Comparison of ENCODE assay signal across 30 cellular contexts in the genomic region with DNA sequence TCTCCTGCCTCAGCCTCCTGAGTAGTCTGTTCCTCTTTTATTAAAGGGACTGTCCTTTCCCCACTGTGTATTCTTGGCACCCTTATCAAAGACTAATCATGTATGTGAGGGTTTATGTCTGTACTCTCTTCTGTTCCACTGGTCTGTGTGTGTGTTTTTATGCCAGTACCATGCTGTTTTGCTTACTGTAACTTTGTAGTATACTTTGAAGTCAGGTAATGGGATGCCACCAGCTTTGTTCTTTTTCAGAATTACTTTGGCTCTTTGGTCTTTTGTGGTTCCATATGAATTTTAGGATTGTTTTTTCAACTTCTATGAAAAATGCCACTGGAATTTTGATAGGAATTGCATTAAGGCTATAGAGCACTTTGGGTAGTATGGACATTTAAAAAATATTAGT. TPM values are rescaled to one million over a fixed set of nuclear protein-coding genes. Genes with fewer than 3 reads are reported as not detected.
"Had no signal": no experiment of that assay in that cellular context is flagged by ENCODE, and none has a peak within 500 bp of the region (broad histone marks: within the 10 kb centered on the region; RNA-seq: fewer than 3 reads in every experiment).

No MANE protein-coding gene starts in this region.

- H3K4me1 ChIP-seq: parathyroid adenoma, psoas muscle, right lobe of liver, suprapubic skin, testis, uterus had no signal

- H3K4me3 Mint-ChIP-seq: naive thymus-derived CD8-positive, alpha-beta T cell; natural killer cell treated with Interleukin-12 subunit alpha and Interleukin-12 subunit beta and Interleukin-15 and Interleukin-18, amount 100 ng/mL, for 72 hours; nephron progenitor cell; neural crest cell; stimulated activated memory B cell treated with anti-CD40 and anti-IgM and Interleukin-4, amounts not matched to agents 10 μg/mL and 1 μg/mL and 100 μg/mL, for 72 hours; stimulated activated naive CD8-positive, alpha-beta T cell treated with anti-CD3 and anti-CD28 coated beads, Interleukin-15, amount 100 ng/mL, for 72 hours; type B pancreatic cell had no signal

- H3K36me3 Mint-ChIP-seq: naive thymus-derived CD8-positive, alpha-beta T cell; natural killer cell treated with Interleukin-12 subunit alpha and Interleukin-12 subunit beta and Interleukin-15 and Interleukin-18, amount 100 ng/mL, for 72 hours; stimulated activated memory B cell treated with anti-CD40 and anti-IgM and Interleukin-4, amounts not matched to agents 10 μg/mL and 1 μg/mL and 100 μg/mL, for 72 hours; type B pancreatic cell had no signal

- DNase-seq: nephron progenitor cell; nucleus accumbens; posterior cingulate gyrus; psoas muscle; right lobe of liver; sigmoid colon; small intestine; stimulated activated CD4-positive, alpha-beta T cell treated with anti-CD3 and anti-CD28 coated beads, Interleukin-15, amount 100 ng/mL, for 24 hours; stimulated activated CD4-positive, alpha-beta T cell treated with anti-CD3 and anti-CD28 coated beads, Interleukin-2, amount 100 ng/mL, for 24 hours; stimulated activated CD4-positive, alpha-beta T cell treated with anti-CD3 and anti-CD28 coated beads, Interleukin-2, amount 100 ng/mL, for 48 hours; stimulated activated CD4-positive, alpha-beta T cell treated with anti-CD3 and anti-CD28 coated beads, Interleukin-4, amount 100 ng/mL, for 24 hours; stimulated activated naive CD4-positive, alpha-beta T cell; stimulated activated naive CD8-positive, alpha-beta T cell treated with anti-CD3 and anti-CD28 coated beads, Interleukin-15, amount 100 ng/mL, for 72 hours; stimulated activated naive CD8-positive, alpha-beta T cell treated with anti-CD3 and anti-CD28 coated beads, Interleukin-15, Interleukin-2, amounts not matched to agents 100 U/mL and 50 U/mL, for 24 hours; substantia nigra; testis; tibial artery; transverse colon; upper lobe of right lung; uterus had no signal

- H3K9me3 Mint-ChIP-seq: naive thymus-derived CD8-positive, alpha-beta T cell; natural killer cell treated with Interleukin-12 subunit alpha and Interleukin-12 subunit beta and Interleukin-15 and Interleukin-18, amount 100 ng/mL, for 72 hours had no signal

- H3K27me3 ChIP-seq: right lobe of liver, suprapubic skin, testis, upper lobe of right lung, uterus had no signal

- H3K9me3 ChIP-seq: neutrophil, psoas muscle, right lobe of liver, suprapubic skin, testis, tibial artery, transverse colon, upper lobe of right lung, uterus had no signal

- FAIRE-seq: small intestine had no signal

- H3K4me1 Mint-ChIP-seq: neural crest cell had no signal

- ATAC-seq: naive thymus-derived CD8-positive, alpha-beta T cell; natural killer cell treated with Interleukin-12 subunit alpha and Interleukin-12 subunit beta and Interleukin-15 and Interleukin-18, amount 100 ng/mL, for 72 hours; psoas muscle; right cardiac atrium; stimulated activated memory B cell treated with anti-CD40 and anti-IgM and Interleukin-4, amounts not matched to agents 10 μg/mL and 1 μg/mL and 100 μg/mL, for 72 hours; stimulated activated naive CD8-positive, alpha-beta T cell treated with anti-CD3 and anti-CD28 coated beads, Interleukin-15, amount 100 ng/mL, for 72 hours; stimulated activated naive CD8-positive, alpha-beta T cell treated with anti-CD3 and anti-CD28 coated beads, Interleukin-15, Interleukin-2, amounts not matched to agents 100 U/mL and 50 U/mL, for 24 hours; upper lobe of right lung had no signal

- H3K4me3 ChIP-seq: psoas muscle, right lobe of liver, sigmoid colon, suprapubic skin, testis, tibial artery, transverse colon, upper lobe of right lung, uterus had no signal

- H3K36me3 ChIP-seq: neutrophil, right lobe of liver, sigmoid colon, suprapubic skin, tibial artery, transverse colon, upper lobe of right lung, uterus had no signal

- H3K27ac ChIP-seq: neutrophil, parathyroid adenoma, psoas muscle, right lobe of liver, sigmoid colon, suprapubic skin, testis, tibial artery, transverse colon, upper lobe of right lung, uterus had no signal

- H3K27ac Mint-ChIP-seq: naive thymus-derived CD8-positive, alpha-beta T cell; nephron progenitor cell; progenitor cell of endocrine pancreas; stimulated activated memory B cell treated with anti-CD40 and anti-IgM and Interleukin-4, amounts not matched to agents 10 μg/mL and 1 μg/mL and 100 μg/mL, for 72 hours; type B pancreatic cell had no signal

RNA-seq across cellular contexts. Expression of gene AMZ1, which starts 14.1 kb away (rescaled TPM):
- total RNA-seq: natural killer cell treated with Interleukin-12 subunit alpha and Interleukin-12 subunit beta and Interleukin-15 and Interleukin-18, amount 100 ng/mL, for 72 hours; neural crest cell; psoas muscle had no signal
- polyA plus RNA-seq: naive thymus-derived CD8-positive, alpha-beta T cell had no signal
